In the genomic region with DNA sequence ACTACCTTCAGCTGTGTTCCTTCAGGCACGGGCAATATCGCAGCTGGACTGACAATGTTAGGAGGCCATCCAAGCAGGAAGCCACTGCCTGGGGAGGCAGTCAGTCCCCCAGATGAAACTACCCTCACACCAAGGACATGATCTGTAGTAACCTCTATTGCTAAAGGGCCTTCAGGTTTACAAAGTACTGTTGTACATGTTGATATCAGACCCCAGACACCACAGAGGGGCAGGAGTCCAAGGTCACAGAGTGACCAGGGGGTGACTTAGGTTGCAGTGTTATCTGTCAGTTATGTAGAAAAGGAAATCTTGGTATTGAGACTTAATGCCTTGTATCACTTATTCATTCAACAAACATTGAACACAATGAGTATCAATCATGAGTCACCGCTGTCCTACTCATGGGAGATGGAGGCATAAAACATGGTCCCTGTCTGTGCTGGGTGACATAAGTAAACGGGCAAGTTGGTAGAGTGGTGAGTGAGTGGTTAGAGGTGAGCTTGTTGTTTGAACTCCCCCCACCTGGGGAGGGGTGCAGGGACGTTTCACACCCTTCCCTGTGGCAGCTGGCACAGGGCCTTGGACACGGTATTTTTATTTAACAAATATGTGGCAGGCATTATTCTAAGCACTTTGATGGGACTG, we compare ENCODE assay signal across 13 cellular contexts. TPM values are rescaled to one million over a fixed set of nuclear protein-coding genes. Genes with fewer than 3 reads are reported as not detected.
DNase-seq lines count a peak whose midpoint lies in the region; ATAC-seq and TF ChIP-seq lines count a peak whose summit lies in the region.
"Had no signal": no experiment of that assay in that cellular context is flagged by ENCODE, and none has a peak within 500 bp of the region (broad histone marks: within the 10 kb centered on the region; RNA-seq: fewer than 3 reads in every experiment).

No MANE protein-coding gene starts in this region.

- CTCF ChIA-PET in HEK293 (lab: Yijun Ruan, JAX), result no interaction called here
- CTCF ChIA-PET in CD4-positive, alpha-beta T cell (lab: Charles Lee), result interaction anchor here (1.2 kb wide), 1 partner anchor 11 kb away, joined by 3 read pairs; no protein-coding TSS in a partner anchor

- peaks cover 29% of the 10 kb centered on the region for H3K4me1 ChIP-seq in HEK293 (ENCODE audit: control insufficient read depth, insufficient read depth, low read length)
- peaks cover 5% of the 10 kb centered on the region for H3K4me1 ChIP-seq in foreskin keratinocyte
- H3K4me1 ChIP-seq in effector memory CD4-positive, alpha-beta T cell (ENCODE audit: control insufficient read depth, insufficient read depth, low read length, poor library complexity, severe bottlenecking), result no peaks in the 10 kb centered on the region

- ATAC-seq in T-helper 17 cell (no peak), foreskin keratinocyte (peak; percentile 60)
- peak; percentile 37 for ATAC-seq in stimulated activated effector memory CD8-positive, alpha-beta T cell treated with anti-CD3 and anti-CD28 coated beads, Interleukin-12 subunit alpha, Interleukin-12 subunit beta, amount 100 ng/mL, for 72 hours
- no peak for ATAC-seq in CD4-positive, alpha-beta T cell (ENCODE audit: poor library complexity)

- DNase-seq in T-helper 17 cell (no peak), foreskin keratinocyte (no peak), NCI-H748 treated with DMSO at 0.1 percent for 48 hours (lab: John Stamatoyannopoulos, UW) (no peak), cerebellum (ENCODE audit: low spot score) (no peak)
- no peak for DNase-seq in stimulated activated effector memory CD8-positive, alpha-beta T cell treated with anti-CD3 and anti-CD28 coated beads, Interleukin-12 subunit alpha, Interleukin-12 subunit beta, amount 100 ng/mL, for 72 hours (ENCODE audit: low spot score in 2 of 2)
- no peak for DNase-seq in CD4-positive, alpha-beta T cell
- DNase-seq in effector memory CD4-positive, alpha-beta T cell, result no peak
- DNase-seq: activated CD4-positive, alpha-beta T cell treated with anti-CD3 and anti-CD28 coated beads, Interleukin-2, amount 10 ng/mL, durations not matched to agents 24 days and 14 days; NCI-H1048; NCI-H526 had no signal

- intact Hi-C loops in CD4-positive, alpha-beta T cell (cut with DNase I, micrococcal nuclease), result no loop called here

- H3K4me1 Mint-ChIP-seq in T-helper 17 cell, result peaks cover 11% of the 10 kb centered on the region
- peaks cover 14% of the 10 kb centered on the region for H3K4me1 Mint-ChIP-seq in stimulated activated effector memory CD8-positive, alpha-beta T cell treated with anti-CD3 and anti-CD28 coated beads, Interleukin-12 subunit alpha, Interleukin-12 subunit beta, amount 100 ng/mL, for 72 hours
- no peaks in the 10 kb centered on the region for H3K4me1 Mint-ChIP-seq in CD4-positive, alpha-beta T cell (ENCODE audit: low read depth)

- H3K9me3 Mint-ChIP-seq in stimulated activated effector memory CD8-positive, alpha-beta T cell treated with anti-CD3 and anti-CD28 coated beads, Interleukin-12 subunit alpha, Interleukin-12 subunit beta, amount 100 ng/mL, for 72 hours, result no peaks in the 10 kb centered on the region
- no peaks in the 10 kb centered on the region for H3K9me3 Mint-ChIP-seq in CD4-positive, alpha-beta T cell
- H3K9me3 Mint-ChIP-seq: activated CD4-positive, alpha-beta T cell treated with anti-CD3 and anti-CD28 coated beads, Interleukin-2, amount 10 ng/mL, durations not matched to agents 24 days and 14 days; activated T-helper 2 cell treated with anti-CD3 and anti-CD28 coated beads, Interferon-gamma antibody, Interleukin-2, Interleukin-4, amounts not matched to agents 10 μg/mL and 5 μg/mL and 100 μg/mL, durations not matched to agents 14 hours and 24 hours and 36 hours had no signal

- H3K4me3 Mint-ChIP-seq in T-helper 17 cell, result no peak overlapping the region
- no peak overlapping the region for H3K4me3 Mint-ChIP-seq in stimulated activated effector memory CD8-positive, alpha-beta T cell treated with anti-CD3 and anti-CD28 coated beads, Interleukin-12 subunit alpha, Interleukin-12 subunit beta, amount 100 ng/mL, for 72 hours
- H3K4me3 Mint-ChIP-seq in CD4-positive, alpha-beta T cell, result no peak overlapping the region
- H3K4me3 Mint-ChIP-seq: activated CD4-positive, alpha-beta T cell treated with anti-CD3 and anti-CD28 coated beads, Interleukin-2, amount 10 ng/mL, durations not matched to agents 24 days and 14 days had no signal

- peaks cover 0 to 7% of the 10 kb centered on the region in 2 experiments; a peak in 2 of 3 replicates for H3K36me3 ChIP-seq in HEK293 (ENCODE audit: control insufficient read depth in 2 of 2, insufficient read depth in 1 of 2, low read length in 2 of 2)
- no peaks in the 10 kb centered on the region for H3K36me3 ChIP-seq in effector memory CD4-positive, alpha-beta T cell (ENCODE audit: control insufficient read depth, insufficient read depth, low read length)
- H3K36me3 ChIP-seq: neutrophil had no signal

- H3K9me3 ChIP-seq in HEK293 (ENCODE audit: control insufficient read depth, insufficient read depth, low read depth, low read length), result no peaks in the 10 kb centered on the region
- H3K9me3 ChIP-seq in T-helper 17 cell (ENCODE audit: control insufficient read depth, low read length, poor library complexity, severe bottlenecking), result no peaks in the 10 kb centered on the region
- H3K9me3 ChIP-seq in CD4-positive, alpha-beta T cell (ENCODE audit: control insufficient read depth, low read length), result no peaks in the 10 kb centered on the region
- H3K9me3 ChIP-seq in effector memory CD4-positive, alpha-beta T cell (ENCODE audit: control insufficient read depth, low read length), result no peaks in the 10 kb centered on the region
- H3K9me3 ChIP-seq: neutrophil had no signal

- H3K27ac ChIP-seq in HEK293 (ENCODE audit: extremely low read depth, low read depth, low read length) (no peak overlapping the region), foreskin keratinocyte (no peak overlapping the region)
- H3K27ac ChIP-seq in CD4-positive, alpha-beta T cell (ENCODE audit: low read depth, low read length), result no peak overlapping the region
- no peak overlapping the region for H3K27ac ChIP-seq in effector memory CD4-positive, alpha-beta T cell (ENCODE audit: insufficient read depth, low read length, poor library complexity, severe bottlenecking)
- H3K27ac ChIP-seq: neutrophil had no signal

- H3K36me3 Mint-ChIP-seq in T-helper 17 cell (ENCODE audit: low read depth), result no peaks in the 10 kb centered on the region
- no peaks in the 10 kb centered on the region for H3K36me3 Mint-ChIP-seq in stimulated activated effector memory CD8-positive, alpha-beta T cell treated with anti-CD3 and anti-CD28 coated beads, Interleukin-12 subunit alpha, Interleukin-12 subunit beta, amount 100 ng/mL, for 72 hours
- H3K36me3 Mint-ChIP-seq in CD4-positive, alpha-beta T cell (ENCODE audit: low read depth), result no peaks in the 10 kb centered on the region

- TF ChIP-seq CTCF in HEK293 (tag by site-specific recombination; IDR thresholded peaks at IDR 0.05), result no peak
- TF ChIP-seq CTCF in foreskin keratinocyte (conservative IDR thresholded peaks at IDR 0.05), result no peak
- no peak for TF ChIP-seq CTCF in CD4-positive, alpha-beta T cell (IDR thresholded peaks at IDR 0.05)

- H3K27me3 Mint-ChIP-seq in T-helper 17 cell, result peaks cover 30% of the 10 kb centered on the region
- peaks cover 18% of the 10 kb centered on the region for H3K27me3 Mint-ChIP-seq in CD4-positive, alpha-beta T cell

- peaks cover 27% of the 10 kb centered on the region for H3K27me3 ChIP-seq in foreskin keratinocyte
- H3K27me3 ChIP-seq in CD4-positive, alpha-beta T cell (ENCODE audit: control insufficient read depth, insufficient read depth, low read length), result peaks cover 12% of the 10 kb centered on the region
- no peaks in the 10 kb centered on the region for H3K27me3 ChIP-seq in effector memory CD4-positive, alpha-beta T cell (replicated peaks; ENCODE audit: control insufficient read depth, insufficient read depth, low read length, poor library complexity, severe bottlenecking)

- H3K4me3 ChIP-seq in HEK293 (ENCODE audit: low read depth, low read length), result no peak overlapping the region
- H3K4me3 ChIP-seq in effector memory CD4-positive, alpha-beta T cell (ENCODE audit: insufficient read depth, low read depth, low read length, poor library complexity, severe bottlenecking), result no peak overlapping the region

- POLR2A ChIA-PET in HEK293 (lab: Yijun Ruan, JAX), result no interaction called here
- POLR2A ChIA-PET in CD4-positive, alpha-beta T cell (lab: Charles Lee), result no interaction called here

- peak overlapping the region; percentile 24 for H3K27ac Mint-ChIP-seq in T-helper 17 cell
- no peak overlapping the region for H3K27ac Mint-ChIP-seq in stimulated activated effector memory CD8-positive, alpha-beta T cell treated with anti-CD3 and anti-CD28 coated beads, Interleukin-12 subunit alpha, Interleukin-12 subunit beta, amount 100 ng/mL, for 72 hours
- no peak overlapping the region for H3K27ac Mint-ChIP-seq in CD4-positive, alpha-beta T cell
- H3K27ac Mint-ChIP-seq: activated CD4-positive, alpha-beta T cell treated with anti-CD3 and anti-CD28 coated beads, Interleukin-2, amount 10 ng/mL, durations not matched to agents 24 days and 14 days had no signal

TF ChIP-seq in HEK293, 187 proteins besides CTCF, POLR2A, EP300 and RAD21 (continues in another document):
- TF ChIP-seq ZNF571 (tag by site-specific recombination; IDR thresholded peaks at IDR 0.05), result no peak
- no peak for TF ChIP-seq ZBTB1 (tag by site-specific recombination; IDR thresholded peaks at IDR 0.05)
- TF ChIP-seq, protein P1, sequence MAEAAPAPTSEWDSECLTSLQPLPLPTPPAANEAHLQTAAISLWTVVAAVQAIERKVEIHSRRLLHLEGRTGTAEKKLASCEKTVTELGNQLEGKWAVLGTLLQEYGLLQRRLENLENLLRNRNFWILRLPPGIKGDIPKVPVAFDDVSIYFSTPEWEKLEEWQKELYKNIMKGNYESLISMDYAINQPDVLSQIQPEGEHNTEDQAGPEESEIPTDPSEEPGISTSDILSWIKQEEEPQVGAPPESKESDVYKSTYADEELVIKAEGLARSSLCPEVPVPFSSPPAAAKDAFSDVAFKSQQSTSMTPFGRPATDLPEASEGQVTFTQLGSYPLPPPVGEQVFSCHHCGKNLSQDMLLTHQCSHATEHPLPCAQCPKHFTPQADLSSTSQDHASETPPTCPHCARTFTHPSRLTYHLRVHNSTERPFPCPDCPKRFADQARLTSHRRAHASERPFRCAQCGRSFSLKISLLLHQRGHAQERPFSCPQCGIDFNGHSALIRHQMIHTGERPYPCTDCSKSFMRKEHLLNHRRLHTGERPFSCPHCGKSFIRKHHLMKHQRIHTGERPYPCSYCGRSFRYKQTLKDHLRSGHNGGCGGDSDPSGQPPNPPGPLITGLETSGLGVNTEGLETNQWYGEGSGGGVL (tag by site-specific recombination; IDR thresholded peaks at IDR 0.05), result peak; percentile 60
- no peak for TF ChIP-seq ZBTB48 (tag by site-specific recombination; IDR thresholded peaks at IDR 0.05)

RNA-seq across cellular contexts. Expression of a gene that starts 7.1 kb away (rescaled TPM):
- under 1 TPM in 1 of 2 donors, not detected in 1; 0.73 TPM for total RNA-seq in T-helper 17 cell
- total RNA-seq in foreskin keratinocyte, result 0.24 and 0.35 TPM in 2 replicates
- polyA plus RNA-seq in foreskin keratinocyte, result 0.09 and 0.39 TPM in 2 replicates
- total RNA-seq in CD4-positive, alpha-beta T cell, result not detected
- 7.0 TPM for total RNA-seq in cerebellum

Comparison
In these comparisons a context has a peak if more than half of its experiments do, and no peak if none do; other contexts are left out.
1. ATAC-seq: peak in foreskin keratinocyte (single experiment) and stimulated activated effector memory CD8-positive, alpha-beta T cell treated with anti-CD3 and anti-CD28 coated beads, Interleukin-12 subunit alpha, Interleukin-12 subunit beta, amount 100 ng/mL, for 72 hours (single experiment); none in T-helper 17 cell (single experiment) and CD4-positive, alpha-beta T cell (single experiment).